In genomic region chr12:57591567-57592325, GRCh38 we compare ENCODE assay signal across 1 cellular context.
TF ChIP-seq lines count a peak whose summit lies in the region.

No MANE protein-coding gene starts in this region.

TF ChIP-seq in endothelial cell of umbilical vein, 7 proteins besides CTCF, POLR2A, EP300 and RAD21:
- TF ChIP-seq FOS (IDR thresholded peaks at IDR 0.05; ENCODE audit: borderline replicate concordance, insufficient read depth, low read length) (no peak), EZH2 (IDR thresholded peaks at IDR 0.05; ENCODE audit: borderline replicate concordance, low read depth, low read length, severe bottlenecking) (peak; percentile 34)
